In genomic region chr6:29708432-29709177, GRCh38 we compare ENCODE assay signal across 11 cellular contexts. TPM values are rescaled to one million over a fixed set of nuclear protein-coding genes. Genes with fewer than 3 reads are reported as not detected.
DNase-seq lines count a peak whose midpoint lies in the region; ATAC-seq and TF ChIP-seq lines count a peak whose summit lies in the region.
"Had no signal": no experiment of that assay in that cellular context is flagged by ENCODE, and none has a peak within 500 bp of the region (broad histone marks: within the 10 kb centered on the region; RNA-seq: fewer than 3 reads in every experiment).

No MANE protein-coding gene starts in this region.

- peak overlapping the region; percentile 65 for H3K27ac Mint-ChIP-seq in activated T-helper 17 cell treated with anti-CD3 and anti-CD28 coated beads, Interleukin-2, amount 50 U/mL, for 72 hours
- H3K27ac Mint-ChIP-seq in natural killer cell: peak overlapping the region; percentile 73 to 87

- TF ChIP-seq CTCF in GM06990 (IDR thresholded peaks at IDR 0.05; ENCODE audit: insufficient read depth, low read length, poor library complexity, severe bottlenecking): no peak
- no peak for TF ChIP-seq CTCF in natural killer cell (IDR thresholded peaks at IDR 0.05)
- no peak for TF ChIP-seq CTCF in brain microvascular endothelial cell (IDR thresholded peaks at IDR 0.05; ENCODE audit: low read depth, low read length, missing control alignments)

- peaks cover 29% of the 10 kb centered on the region for H3K4me1 Mint-ChIP-seq in activated T-helper 17 cell treated with anti-CD3 and anti-CD28 coated beads, Interleukin-2, amount 50 U/mL, for 72 hours
- peaks cover 57 to 70% of the 10 kb centered on the region in 2 donors for H3K4me1 Mint-ChIP-seq in natural killer cell

- no peak overlapping the region for H3K27ac ChIP-seq in brain microvascular endothelial cell

- H3K27me3 ChIP-seq in GM06990 (replicated peaks; ENCODE audit: control insufficient read depth, insufficient read depth, low read length) (no peaks in the 10 kb centered on the region), brain microvascular endothelial cell (replicated peaks) (peaks cover 3% of the 10 kb centered on the region)

- intact Hi-C loops in natural killer cell (cut with micrococcal nuclease): loop anchor here (1.0 to 10.0 kb wide), 2 partner anchors 45 to 256 kb away; no protein-coding TSS in a partner anchor

- ATAC-seq in activated T-helper 17 cell treated with anti-CD3 and anti-CD28 coated beads, Interleukin-2, amount 50 U/mL, for 72 hours (replicated peaks): peak; percentile 81
- peak; percentile 64 to 81 (median 80) for ATAC-seq in natural killer cell

- DNase-seq in GM06990 (ENCODE audit: extremely low read depth, insufficient read length): no peak
- peak; percentile 2 for DNase-seq in LHCN-M2 (ENCODE audit: low read depth)
- no peak for DNase-seq in natural killer cell
- DNase-seq in DMS114 treated with DMSO at 0.1 percent for 48 hours (lab: John Stamatoyannopoulos, UW; ENCODE audit: unreplicated experiment): no peak
- no peak for DNase-seq in NCI-H2081 (lab: John Stamatoyannopoulos, UW)
- no peak for DNase-seq in inferior parietal cortex (ENCODE audit: extremely low spot score)
- no peak for DNase-seq in brain microvascular endothelial cell
- DNase-seq: EL, foreskin melanocyte had no signal

- H3K9me3 Mint-ChIP-seq in activated T-helper 17 cell treated with anti-CD3 and anti-CD28 coated beads, Interleukin-2, amount 50 U/mL, for 72 hours: no peaks in the 10 kb centered on the region
- H3K9me3 Mint-ChIP-seq in natural killer cell: no peaks in the 10 kb centered on the region

- H3K36me3 ChIP-seq in GM06990 (ENCODE audit: control insufficient read depth, insufficient read depth, low read length) (no peaks in the 10 kb centered on the region), brain microvascular endothelial cell (replicated peaks) (no peaks in the 10 kb centered on the region)

- in situ Hi-C loops in brain microvascular endothelial cell (cut with HindIII; ENCODE audit: low pct_ligation_motif_present, low sequenced_read_pairs): no loop called here

- H3K27me3 Mint-ChIP-seq in activated T-helper 17 cell treated with anti-CD3 and anti-CD28 coated beads, Interleukin-2, amount 50 U/mL, for 72 hours: no peaks in the 10 kb centered on the region
- H3K27me3 Mint-ChIP-seq in natural killer cell (ENCODE audit: low read depth in 2 of 2): peaks cover 0 to 7% of the 10 kb centered on the region in 2 donors

- peak overlapping the region; percentile 0; the same call in 1 of the 2 replicates for H3K4me3 ChIP-seq in GM06990 (replicated peaks; ENCODE audit: low read depth, low read length)
- no peak overlapping the region for H3K4me3 ChIP-seq in brain microvascular endothelial cell (ENCODE audit: low read depth, low read length)

- H3K36me3 Mint-ChIP-seq in activated T-helper 17 cell treated with anti-CD3 and anti-CD28 coated beads, Interleukin-2, amount 50 U/mL, for 72 hours (ENCODE audit: low read depth): no peaks in the 10 kb centered on the region
- H3K36me3 Mint-ChIP-seq in natural killer cell: no peaks in the 10 kb centered on the region

- peak overlapping the region; percentile 79 for H3K4me3 Mint-ChIP-seq in activated T-helper 17 cell treated with anti-CD3 and anti-CD28 coated beads, Interleukin-2, amount 50 U/mL, for 72 hours
- H3K4me3 Mint-ChIP-seq in natural killer cell: peak overlapping the region; percentile 77

RNA-seq across cellular contexts. Expression of gene HLA-F, which starts 14.6 kb away (rescaled TPM):
- total RNA-seq in LHCN-M2 (2014; rRNA removed) (2.4 TPM in 1 of 2 replicates, not detected in the other), natural killer cell (1,000 to 10,000 TPM; 1,031 to 1,621 (median 1,125) TPM)
- polyA plus RNA-seq in LHCN-M2 (2012): 1.3 TPM
- total RNA-seq in activated T-helper 17 cell treated with anti-CD3 and anti-CD28 coated beads, Interleukin-2, amount 50 U/mL, for 72 hours: 100 to 1,000 TPM; 159 to 352 TPM

RNA-seq across cellular contexts. Expression of gene ZFP57, which starts 27.7 kb away (rescaled TPM):
- total RNA-seq in LHCN-M2 (2014; rRNA removed): not detected in 2 replicates
- not detected for polyA plus RNA-seq in LHCN-M2 (2012)
- 1 to 10 TPM in 1 of 2 donors, not detected in 1; 2.6 TPM for total RNA-seq in activated T-helper 17 cell treated with anti-CD3 and anti-CD28 coated beads, Interleukin-2, amount 50 U/mL, for 72 hours
- 10 to 100 TPM in 1 of 3 donors, 1 to 10 TPM in 1, not detected in 1; 2.9 to 12.8 TPM for total RNA-seq in natural killer cell

RNA-seq across cellular contexts. Expression of gene MOG, which starts 51.7 kb away (rescaled TPM):
- not detected in 2 replicates for total RNA-seq in LHCN-M2 (2014; rRNA removed)
- not detected for polyA plus RNA-seq in LHCN-M2 (2012)
- not detected for total RNA-seq in activated T-helper 17 cell treated with anti-CD3 and anti-CD28 coated beads, Interleukin-2, amount 50 U/mL, for 72 hours
- total RNA-seq in natural killer cell: not detected
- total RNA-seq: T-helper 2 cell treated with Interferon-gamma antibody and Interleukin-4, amounts not matched to agents 100 ng/mL and 5 ng/mL, for 36 hours had no signal

Comparison
In these comparisons a context has a peak if more than half of its experiments do, and no peak if none do; other contexts are left out.
1. RNA of gene HLA-F, which starts 14.6 kb away (total RNA-seq): 1,031 to 1,621 TPM in natural killer cell and 159 to 352 TPM in activated T-helper 17 cell treated with anti-CD3 and anti-CD28 coated beads, Interleukin-2, amount 50 U/mL, for 72 hours; 2.4 TPM in LHCN-M2; every median in the first group is over 10 times any median in the second.